16 cellular contexts compared by ENCODE assay signal in genomic region chr16:4652561-4652960, GRCh38.
"Had no signal": no experiment of that assay in that cellular context is flagged by ENCODE, and none has a peak within 500 bp of the region (broad histone marks: within the 10 kb centered on the region; RNA-seq: fewer than 3 reads in every experiment).

No MANE protein-coding gene starts in this region.

- DNase-seq: activated CD4-positive, alpha-beta T cell treated with anti-CD3 and anti-CD28 coated beads, Interleukin-2, amount 50 U/mL, for 4 hours; activated CD4-positive, CD25-positive, alpha-beta regulatory T cell treated with anti-CD3 and anti-CD28 coated beads, Interleukin-2, amount 50 U/mL, for 72 hours; activated naive CD4-positive, alpha-beta T cell; activated naive CD8-positive, alpha-beta T cell treated with anti-CD3 and anti-CD28 coated beads, Interleukin-2, amount 10 ng/mL, durations not matched to agents 7 days and 5 days; activated T-cell treated with anti-CD3 and anti-CD28 coated beads for 4 hours; brain microvascular endothelial cell; dermis blood vessel endothelial cell; gastrocnemius medialis; heart right ventricle; left ventricle myocardium inferior; mesendoderm; natural killer cell; nucleus accumbens; stimulated activated CD4-positive, alpha-beta T cell treated with anti-CD3 and anti-CD28 coated beads, Interleukin-4, amount 100 ng/mL, for 4 hours; stimulated activated CD8-positive, alpha-beta memory T cell treated with anti-CD3 and anti-CD28 coated beads, Interleukin-4, amount 100 ng/mL, for 48 hours had no signal

- ATAC-seq: gastrocnemius medialis, heart right ventricle, natural killer cell had no signal

- H3K9me3 ChIP-seq: gastrocnemius medialis, heart right ventricle, left ventricle myocardium inferior had no signal

- H3K4me3 ChIP-seq: gastrocnemius medialis, heart right ventricle, left ventricle myocardium inferior had no signal

- H3K27ac ChIP-seq: brain microvascular endothelial cell, epithelial cell of prostate, gastrocnemius medialis, heart right ventricle, left ventricle myocardium inferior had no signal

- H3K4me1 ChIP-seq: left ventricle myocardium inferior had no signal

- H3K27me3 ChIP-seq: brain microvascular endothelial cell, gastrocnemius medialis, heart right ventricle had no signal
